In genomic region chr15:42056934-42057743, GRCh38 we compare ENCODE assay signal across 8 cellular contexts. TPM values are rescaled to one million over a fixed set of nuclear protein-coding genes. Genes with fewer than 3 reads are reported as not detected.
DNase-seq lines count a peak whose midpoint lies in the region; ATAC-seq and TF ChIP-seq lines count a peak whose summit lies in the region.

No MANE protein-coding gene starts in this region.

- H3K4me2 ChIP-seq in BLaER1, result peak overlapping the region; percentile 75

- peaks cover 7% of the 10 kb centered on the region; the same call in 1 of the 2 replicates for H3K4me1 ChIP-seq in BLaER1

- no peak for DNase-seq in HFF-Myc (ENCODE audit: extremely low read depth, low read depth)
- peak; percentile 51 for DNase-seq in NCI-H82 treated with DMSO at 0.1 percent for 48 hours (lab: John Stamatoyannopoulos, UW; ENCODE audit: unreplicated experiment)
- DNase-seq in activated CD8-positive, alpha-beta memory T cell treated with anti-CD3 and anti-CD28 coated beads for 24 hours, result peak; percentile 78
- DNase-seq in epithelial cell of prostate (ENCODE audit: low read depth, low spot score), result peak; percentile 100
- DNase-seq in mesenteric fat pad (ENCODE audit: low spot score), result peak; percentile 89
- DNase-seq in stimulated activated CD8-positive, alpha-beta memory T cell treated with anti-CD3 and anti-CD28 coated beads, Interleukin-4, amount 100 ng/mL, for 4 hours (ENCODE audit: low read depth in 2 of 2, low spot score in 1 of 2), result peak; percentile 5 to 27

- H4K20me1 ChIP-seq in BLaER1, result no peaks in the 10 kb centered on the region

- H3K27me3 ChIP-seq in BLaER1, result no peaks in the 10 kb centered on the region

- TF ChIP-seq CTCF in HFF-Myc (IDR thresholded peaks at IDR 0.05; ENCODE audit: low read depth, low read length, missing control alignments), result peak; percentile 67

- H3K27ac ChIP-seq in BLaER1 (no peak overlapping the region), epithelial cell of prostate (peak overlapping the region; percentile 98)

- H3K9me3 ChIP-seq in BLaER1, result no peaks in the 10 kb centered on the region

- no peak overlapping the region for H3K4me3 ChIP-seq in BLaER1
- H3K4me3 ChIP-seq in HFF-Myc (replicated peaks; ENCODE audit: low read depth, low read length), result no peak overlapping the region

- H3K36me3 ChIP-seq in BLaER1, result no peaks in the 10 kb centered on the region

- ATAC-seq in HG02571 (IDR thresholded peaks at IDR 0.05; ENCODE audit: unreplicated experiment), result no peak

- H3K9ac ChIP-seq in BLaER1, result no peak overlapping the region

RNA-seq across cellular contexts. Expression of gene PLA2G4E, which starts 36.3 kb away (rescaled TPM):
- not detected for total RNA-seq in mesenteric fat pad

RNA-seq across cellular contexts. Expression of gene PLA2G4D, which starts 37.2 kb away (rescaled TPM):
- not detected for total RNA-seq in mesenteric fat pad
